ENCODE assay signal across 18 cellular contexts in the genomic region with DNA sequence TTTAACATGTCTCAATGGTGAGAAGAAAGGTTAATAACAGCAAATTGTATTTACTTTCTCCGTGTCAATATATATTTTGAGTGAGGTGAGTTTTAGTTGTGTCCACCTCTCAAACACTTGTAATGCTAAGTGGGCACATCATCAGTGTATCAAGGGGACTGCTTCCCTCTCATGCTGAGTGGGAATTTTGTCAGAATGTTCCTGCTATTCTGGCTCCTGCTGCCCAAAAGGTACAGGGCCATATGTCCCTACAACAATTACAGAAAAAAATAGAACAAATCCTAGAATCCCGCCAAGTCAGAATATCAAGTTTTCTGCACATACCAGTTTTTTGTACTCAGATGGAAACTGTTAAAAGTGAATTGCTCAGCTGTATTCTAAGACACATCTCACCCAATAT.
"Had no signal": no experiment of that assay in that cellular context is flagged by ENCODE, and none has a peak within 500 bp of the region (broad histone marks: within the 10 kb centered on the region; RNA-seq: fewer than 3 reads in every experiment).

No MANE protein-coding gene starts in this region.

- ATAC-seq: natural killer cell; right lobe of liver; stimulated activated memory B cell treated with anti-CD40 and anti-IgM and Interleukin-4, amounts not matched to agents 10 μg/mL and 1 μg/mL and 100 μg/mL, for 72 hours; stimulated activated naive CD8-positive, alpha-beta T cell treated with anti-CD3 and anti-CD28 coated beads, Interleukin-15, amount 100 ng/mL, for 72 hours had no signal

- DNase-seq: hypothalamus; immature natural killer cell; islet precursor cell; left ventricle myocardium inferior; mesendoderm; naive B cell; natural killer cell; nephron progenitor cell; occipital lobe; right lobe of liver; stimulated activated CD4-positive, alpha-beta T cell treated with anti-CD3 and anti-CD28 coated beads, Interleukin-1b, Interleukin-23, amount 100 ng/mL, for 48 hours; stimulated activated CD4-positive, alpha-beta T cell treated with anti-CD3 and anti-CD28 coated beads, Interleukin-2, amount 100 ng/mL, for 48 hours; stimulated activated CD4-positive, alpha-beta T cell treated with anti-CD3 and anti-CD28 coated beads, Interleukin-4, amount 100 ng/mL, for 4 hours; stimulated activated CD8-positive, alpha-beta memory T cell treated with anti-CD3 and anti-CD28 coated beads, Interleukin-4, amount 100 ng/mL, for 48 hours; stimulated activated naive CD4-positive, alpha-beta T cell treated with Interleukin-2 at 50 U/mL for 16 hours; stimulated activated naive CD8-positive, alpha-beta T cell treated with anti-CD3 and anti-CD28 coated beads, Interleukin-15, amount 100 ng/mL, for 72 hours; uterus had no signal
